Comparison of ENCODE assay signal across 9 cellular contexts in genomic region chr6:79538481-79538971, GRCh38. TPM values are rescaled to one million over a fixed set of nuclear protein-coding genes. Genes with fewer than 3 reads are reported as not detected.
DNase-seq lines count a peak whose midpoint lies in the region; ATAC-seq, FAIRE-seq and TF ChIP-seq lines count a peak whose summit lies in the region.
"Had no signal": no experiment of that assay in that cellular context is flagged by ENCODE, and none has a peak within 500 bp of the region (broad histone marks: within the 10 kb centered on the region; RNA-seq: fewer than 3 reads in every experiment).

No MANE protein-coding gene starts in this region.

- no peaks in the 10 kb centered on the region for H3F3A ChIP-seq in SK-N-SH (replicated peaks; ENCODE audit: insufficient read depth)

- H3K79me2 ChIP-seq in SK-N-SH (ENCODE audit: insufficient read depth) = peaks cover 12% of the 10 kb centered on the region

- no peak for FAIRE-seq in H54 (lab: Jason Lieb, UNC)

- no peaks in the 10 kb centered on the region for H3K9me2 ChIP-seq in SK-N-SH

- no peaks in the 10 kb centered on the region; a peak in 2 of 4 replicates for H3K4me1 ChIP-seq in SK-N-SH (ENCODE audit: control insufficient read depth in 1 of 2, insufficient read depth in 2 of 2, low read depth in 1 of 2, low read length in 1 of 2)
- H3K4me1 ChIP-seq in breast epithelium = no peaks in the 10 kb centered on the region
- no peaks in the 10 kb centered on the region for H3K4me1 ChIP-seq in right lobe of liver
- peaks cover 10% of the 10 kb centered on the region for H3K4me1 ChIP-seq in vagina

- intact Hi-C loops in breast epithelium (cut with DNase I; ENCODE audit: low total_unique reads) = no loop called here
- intact Hi-C loops in right lobe of liver (cut with DNase I) = no loop called here
- intact Hi-C loops in vagina (cut with DNase I) = no loop called here

- H3K9me3 ChIP-seq in SK-N-SH (no peaks in the 10 kb centered on the region), breast epithelium (no peaks in the 10 kb centered on the region), right lobe of liver (no peaks in the 10 kb centered on the region), vagina (no peaks in the 10 kb centered on the region)
- H3K9me3 ChIP-seq: neutrophil had no signal

- CTCF ChIA-PET in SK-N-SH (lab: Yijun Ruan, JAX) = no interaction called here

- H3K27me3 ChIP-seq in SK-N-SH (ENCODE audit: insufficient read depth) (no peaks in the 10 kb centered on the region), breast epithelium (no peaks in the 10 kb centered on the region), right lobe of liver (no peaks in the 10 kb centered on the region), vagina (no peaks in the 10 kb centered on the region)

- no peak for TF ChIP-seq EP300 in SK-N-SH (IDR thresholded peaks at IDR 0.05; ENCODE audit: borderline replicate concordance in 1 of 2, low read depth in 1 of 2, low read length in 1 of 2)

- no peak for ATAC-seq in SK-N-SH treated with all-trans-retinoic acid at 6 μM for 48 hours
- no peak for ATAC-seq in right lobe of liver
- ATAC-seq in GM21390 (IDR thresholded peaks at IDR 0.05; ENCODE audit: unreplicated experiment) = no peak
- ATAC-seq in omental fat pad (ENCODE audit: low FRiP score) = no peak

- H3K27ac ChIP-seq in SK-N-SH (ENCODE audit: low read depth in 2 of 2, low read length in 1 of 2) (peak overlapping the region; percentile 85 to 93), breast epithelium (peak overlapping the region; percentile 81 to 96), right lobe of liver (peak overlapping the region in 2 of 3 donors; percentile 30 to 61), vagina (peak overlapping the region; percentile 93)
- H3K27ac ChIP-seq: neutrophil had no signal

- TF ChIP-seq RAD21 in SK-N-SH (IDR thresholded peaks at IDR 0.05; ENCODE audit: low read length) = no peak

- H3K4me3 ChIP-seq in SK-N-SH (ENCODE audit: low read depth in 2 of 2, low read length in 1 of 2) (peak overlapping the region; percentile 65 to 79), breast epithelium (peak overlapping the region; percentile 74 to 97 (median 76)), right lobe of liver (peak overlapping the region; percentile 74 to 78 (median 78)), vagina (peak overlapping the region; percentile 78 to 86)

- H3K36me3 ChIP-seq in SK-N-SH (replicated peaks in 1 of 2; ENCODE audit: control insufficient read depth in 1 of 2, insufficient read depth in 2 of 2, low read length in 1 of 2) (peaks cover 4 to 5% of the 10 kb centered on the region in 2 experiments), breast epithelium (no peaks in the 10 kb centered on the region), right lobe of liver (no peaks in the 10 kb centered on the region), vagina (no peaks in the 10 kb centered on the region)
- H3K36me3 ChIP-seq: neutrophil had no signal

- DNase-seq in SK-N-SH = no peak
- no peak for DNase-seq in breast epithelium (ENCODE audit: low spot score in 2 of 2)
- DNase-seq in right lobe of liver = no peak
- DNase-seq in vagina (ENCODE audit: extremely low spot score in 2 of 2) = no peak
- no peak for DNase-seq in omental fat pad (ENCODE audit: low spot score)
- no peak for DNase-seq in H54 (ENCODE audit: insufficient read length, low spot score)

- POLR2A ChIA-PET in SK-N-SH (lab: Yijun Ruan, JAX) = no interaction called here

- peak overlapping the region; percentile 86 for H2AFZ ChIP-seq in SK-N-SH (ENCODE audit: low read depth)

- H4K20me1 ChIP-seq in SK-N-SH (ENCODE audit: insufficient read depth) = no peaks in the 10 kb centered on the region

- peak overlapping the region; percentile 77 for H3K4me2 ChIP-seq in SK-N-SH

- 25% methylated on average over 7 of the region's 7 CpGs for WGBS in SK-N-SH (ENCODE audit: low lambda C conversion rate)
- WGBS in right lobe of liver (ENCODE audit: insufficient coverage, low coverage, low lambda C conversion rate, missing lambda C conversion rate) = 45% methylated on average over 7 of the region's 7 CpGs

- TF ChIP-seq POLR2A in breast epithelium (IDR thresholded peaks at IDR 0.05) (no peak), right lobe of liver (IDR thresholded peaks at IDR 0.05) (no peak), vagina (IDR thresholded peaks at IDR 0.05) (no peak), H54 (IDR thresholded peaks at IDR 0.05; ENCODE audit: low read depth, low read length) (no peak)

- H3K9ac ChIP-seq in SK-N-SH = peak overlapping the region; percentile 82

- no peak for TF ChIP-seq CTCF in SK-N-SH (IDR thresholded peaks at IDR 0.05)
- no peak for TF ChIP-seq CTCF in breast epithelium (IDR thresholded peaks at IDR 0.05)
- TF ChIP-seq CTCF in right lobe of liver (IDR thresholded peaks at IDR 0.05) = no peak
- no peak for TF ChIP-seq CTCF in vagina (IDR thresholded peaks at IDR 0.05)
- TF ChIP-seq CTCF in omental fat pad (IDR thresholded peaks at IDR 0.05) = no peak

TF ChIP-seq in SK-N-SH, 30 proteins besides CTCF, POLR2A, EP300 and RAD21:
- no peak for TF ChIP-seq ELF1 (IDR thresholded peaks at IDR 0.05)
- TF ChIP-seq REST (IDR thresholded peaks at IDR 0.05; ENCODE audit: low read depth, low read length) = no peak
- TF ChIP-seq SMC3 (IDR thresholded peaks at IDR 0.05; ENCODE audit: low read depth, low read length) = no peak
- no peak for TF ChIP-seq RCOR1 (IDR thresholded peaks at IDR 0.05; ENCODE audit: low read length)
- TF ChIP-seq GABPA (IDR thresholded peaks at IDR 0.05; ENCODE audit: low read depth) = no peak
- TF ChIP-seq MEF2A (IDR thresholded peaks at IDR 0.05; ENCODE audit: borderline replicate concordance, low read depth) = no peak
TF ChIP-seq in SK-N-SH: peak in this region for 0.

TF ChIP-seq in SK-N-SH treated with all-trans-retinoic acid at 6 μM for 48 hours, 23 proteins besides CTCF, POLR2A, EP300 and RAD21:
- TF ChIP-seq CSRNP3 (CRISPR knock-in tag; IDR thresholded peaks at IDR 0.05) = no peak
- TF ChIP-seq ZNF70 (CRISPR knock-in tag; IDR thresholded peaks at IDR 0.05) = no peak
- no peak for TF ChIP-seq ZC3H10 (CRISPR knock-in tag; IDR thresholded peaks at IDR 0.05)
- TF ChIP-seq ZFP3 (CRISPR knock-in tag; IDR thresholded peaks at IDR 0.05) = no peak
- TF ChIP-seq RARB (CRISPR knock-in tag; IDR thresholded peaks at IDR 0.05) = no peak

RNA-seq across cellular contexts. Expression of gene LCA5, which starts 1.3 kb away (rescaled TPM):
- 0.61 and 0.86 TPM in 2 replicates for polyA plus RNA-seq in SK-N-SH (2012; rRNA removed)
- polyA plus RNA-seq in SK-N-SH (2012; cell fraction: cytosol; rRNA removed) = 1.1 and 1.3 TPM in 2 replicates
- polyA plus RNA-seq in SK-N-SH (2012; cell fraction: nucleus; rRNA removed) = 0.43 and 1.0 TPM in 2 replicates
- total RNA-seq in breast epithelium (10 to 100 TPM in 1 of 3 donors, 1 to 10 TPM in 2; 8.0 to 15.2 (median 8.2) TPM), right lobe of liver (under 1 TPM; 0.26 to 0.74 (median 0.51) TPM), vagina (6.4 TPM), omental fat pad (1 to 10 TPM; 3.4 to 9.0 (median 4.9) TPM)
